8 cellular contexts compared by ENCODE assay signal in the genomic region with DNA sequence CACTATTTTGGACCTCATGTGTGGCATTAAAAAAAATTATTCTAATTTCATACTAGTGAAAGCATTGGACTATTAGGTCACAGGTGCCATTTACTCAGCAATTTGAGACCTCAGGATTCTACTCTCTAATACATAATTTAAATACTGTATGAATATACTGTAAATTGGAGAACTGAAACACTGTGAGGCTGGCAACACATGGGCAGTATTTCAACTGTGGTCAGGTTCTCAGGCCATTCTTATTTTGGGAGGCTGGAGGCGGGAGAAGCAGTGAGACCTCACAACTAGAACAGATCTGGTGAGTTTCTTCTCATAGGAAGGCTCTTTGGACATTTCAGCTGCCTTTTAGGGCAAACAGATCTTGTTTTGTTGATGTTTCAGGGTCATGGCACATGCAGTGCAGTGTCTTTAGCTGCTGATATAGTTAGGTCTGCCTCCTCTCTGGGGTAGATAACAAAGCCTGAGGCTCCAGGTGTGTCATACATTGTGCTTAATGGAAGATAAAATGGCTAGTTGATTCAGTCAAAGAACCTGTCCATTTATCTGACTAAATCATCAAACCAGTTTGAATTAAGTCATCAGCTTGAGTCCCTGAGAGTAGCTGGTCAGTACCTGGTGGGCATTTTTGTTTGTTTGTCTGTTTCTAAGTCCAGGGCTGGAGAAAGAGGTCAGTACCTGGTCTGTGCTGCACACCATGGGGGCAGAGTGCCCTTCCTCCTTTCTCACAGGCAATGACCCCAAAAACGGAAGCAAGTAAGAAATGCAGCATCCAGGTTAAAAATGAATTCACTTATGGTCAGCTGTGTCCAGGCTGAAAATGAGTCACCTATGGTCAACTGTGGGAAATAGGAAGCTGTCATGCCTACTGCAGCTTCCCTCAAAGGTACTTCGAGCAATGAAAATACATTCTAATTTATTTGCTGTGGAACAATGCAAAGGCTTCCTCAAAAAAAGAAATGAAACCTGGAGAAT.
A peak's percentile ranks its signal among the peaks of the same experiment; 100 is the strongest.
DNase-seq lines count a peak whose midpoint lies in the region; ATAC-seq and TF ChIP-seq lines count a peak whose summit lies in the region.

No MANE protein-coding gene starts in this region.

- no peak overlapping the region; the same call in 1 of the 2 replicates for H3K4me3 ChIP-seq in GM23248
- H3K4me3 ChIP-seq in MM.1S (ENCODE audit: low read length), result no peak overlapping the region

- H3K9me2 ChIP-seq in GM23248 (ENCODE audit: insufficient read depth), result no peaks in the 10 kb centered on the region
- H3K9me2 ChIP-seq in MM.1S (replicated peaks; ENCODE audit: insufficient read depth, low read length), result no peaks in the 10 kb centered on the region

- H3K27ac ChIP-seq in GM23248 (no peak overlapping the region), MM.1S (ENCODE audit: low read length) (peak overlapping the region; percentile 36; the same call in 1 of the 2 replicates)

- in situ Hi-C loops in GM23248 (cut with MboI), result no loop called here

- no peaks in the 10 kb centered on the region for H3K9me3 ChIP-seq in GM23248 (ENCODE audit: low read depth)
- H3K9me3 ChIP-seq in MM.1S (replicated peaks; ENCODE audit: insufficient read depth, low read length), result no peaks in the 10 kb centered on the region

- ATAC-seq in GM18505 (IDR thresholded peaks at IDR 0.05; ENCODE audit: unreplicated experiment), result peak; percentile 78

- H3F3A ChIP-seq in GM23248 (ENCODE audit: insufficient read depth) (peaks cover 4% of the 10 kb centered on the region; the same call in 1 of the 2 replicates), MM.1S (ENCODE audit: insufficient read depth, low read length) (0 out of 2 replicates have a peak, but pooled peaks cover 3% of the 10 kb centered on the region)

- DNase-seq in GM23248, result peak; percentile 49
- DNase-seq in MM.1S, result peak; percentile 53
- DNase-seq in islet precursor cell, result peak; percentile 36
- DNase-seq in effector CD4-positive, alpha-beta T cell, result no peak
- DNase-seq in stimulated activated naive CD4-positive, alpha-beta T cell treated with Interleukin-2 at 50 U/mL for 16 hours (lab: John Stamatoyannopoulos, UW), result no peak
- DNase-seq in NCI-H1048 (lab: John Stamatoyannopoulos, UW), result no peak
- no peak for DNase-seq in SHP77 (lab: John Stamatoyannopoulos, UW)

- H3K4me2 ChIP-seq in GM23248 (ENCODE audit: unreplicated experiment) (peak overlapping the region; percentile 99), MM.1S (ENCODE audit: low read depth, low read length) (peak overlapping the region; percentile 18; the same call in 1 of the 2 replicates)

- H3K9ac ChIP-seq in GM23248 (peak overlapping the region; percentile 80; the same call in 1 of the 2 replicates), MM.1S (ENCODE audit: low read length) (no peak overlapping the region)

- H2AFZ ChIP-seq in GM23248 (no peak overlapping the region; the same call in 1 of the 2 replicates), MM.1S (ENCODE audit: low read length) (no peak overlapping the region)

- TF ChIP-seq CTCF in MM.1S (IDR thresholded peaks at IDR 0.05; ENCODE audit: low read length), result no peak

- H3K27me3 ChIP-seq in GM23248 (replicated peaks; ENCODE audit: insufficient read depth) (no peaks in the 10 kb centered on the region), MM.1S (replicated peaks; ENCODE audit: insufficient read depth, low read length) (no peaks in the 10 kb centered on the region)

- H4K20me1 ChIP-seq in GM23248 (ENCODE audit: insufficient read depth), result no peaks in the 10 kb centered on the region
- H4K20me1 ChIP-seq in MM.1S (ENCODE audit: insufficient read depth, low read length), result no peaks in the 10 kb centered on the region

- no peaks in the 10 kb centered on the region for H3K36me3 ChIP-seq in GM23248 (ENCODE audit: low read depth)
- H3K36me3 ChIP-seq in MM.1S (replicated peaks; ENCODE audit: insufficient read depth, low read length), result no peaks in the 10 kb centered on the region

- H3K79me2 ChIP-seq in GM23248 (ENCODE audit: insufficient read depth), result no peaks in the 10 kb centered on the region
- no peaks in the 10 kb centered on the region for H3K79me2 ChIP-seq in MM.1S (ENCODE audit: low read length)

- no peak for TF ChIP-seq POLR2A in GM18505 (IDR thresholded peaks at IDR 0.05; ENCODE audit: borderline replicate concordance, extremely low read depth, insufficient read depth, insufficient read length)

- 88 to 90% methylated on average over 3 of the region's 3 CpGs for WGBS in GM23248 (ENCODE audit: low coverage in 1 of 2, low lambda C conversion rate in 2 of 2, missing lambda C conversion rate in 2 of 2), 2 experiments

- H3K4me1 ChIP-seq in GM23248 (ENCODE audit: insufficient read depth) (peaks cover 17% of the 10 kb centered on the region), MM.1S (ENCODE audit: low read length) (peaks cover 17% of the 10 kb centered on the region)

Comparison
In these comparisons a context has a peak if more than half of its experiments do, and no peak if none do; other contexts are left out.
1. DNase-seq: peak in GM23248 (single experiment), MM.1S (single experiment) and islet precursor cell (single experiment); none in effector CD4-positive, alpha-beta T cell (single experiment), stimulated activated naive CD4-positive, alpha-beta T cell treated with Interleukin-2 at 50 U/mL for 16 hours (single experiment), NCI-H1048 (single experiment) and SHP77 (0 of 2).